Comparison of ENCODE assay signal across 8 cellular contexts in the genomic region with DNA sequence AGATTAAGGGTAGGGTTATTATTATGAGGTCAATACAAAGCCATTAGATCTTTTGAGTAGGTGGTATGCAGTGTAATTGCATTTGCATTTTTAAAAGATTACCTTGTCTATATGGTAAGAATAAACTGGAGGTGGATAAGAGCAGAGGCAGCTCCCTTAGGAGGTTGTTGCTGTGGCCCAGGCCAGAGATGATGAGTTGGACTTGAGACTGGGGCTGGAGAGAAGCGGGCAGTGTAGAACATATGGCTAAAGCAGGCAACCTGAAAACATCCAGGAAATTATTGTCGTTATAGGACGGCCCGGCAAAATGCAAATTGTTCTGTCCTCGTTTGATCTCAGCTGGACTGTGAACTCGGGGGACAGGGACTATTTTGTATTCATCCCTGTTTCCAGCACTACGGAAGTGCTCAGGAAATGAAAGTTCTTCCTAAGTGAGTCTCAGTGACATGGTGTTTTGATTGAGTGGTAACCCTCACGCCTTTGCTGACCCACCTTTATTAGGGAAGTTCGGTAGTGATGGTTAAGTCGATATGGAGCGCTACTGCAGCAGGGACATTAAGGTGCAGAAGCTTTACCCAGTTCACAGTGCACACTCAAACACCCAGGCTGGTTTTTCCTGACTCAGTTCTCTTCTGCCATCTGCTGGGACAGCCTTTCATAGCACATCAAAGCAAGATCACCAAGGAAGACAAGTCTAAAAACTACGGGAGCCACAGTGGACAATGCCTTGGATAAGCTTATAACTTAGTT. TPM values are rescaled to one million over a fixed set of nuclear protein-coding genes. Genes with fewer than 3 reads are reported as not detected.
DNase-seq lines count a peak whose midpoint lies in the region; ATAC-seq and TF ChIP-seq lines count a peak whose summit lies in the region.

No MANE protein-coding gene starts in this region.

- CTCF ChIA-PET in RWPE1 (lab: Yijun Ruan, JAX) = interaction anchor here (0.6 to 2.0 kb wide), 10 partner anchors 16 to 861 kb away, joined by 3 to 23 read pairs (median 3); partner anchors contain the start of genes MAN2A2 and RCCD1

- H3K4me1 ChIP-seq in heart right ventricle = peaks cover 0 to 12% (median 0%) of the 10 kb centered on the region in 9 donors

- POLR2A ChIA-PET in RWPE1 (lab: Yijun Ruan, JAX; ENCODE audit: low non-redundant PET) = no interaction called here

- DNase-seq in EH (ENCODE audit: low read depth) = peak; percentile 71
- DNase-seq in LNCaP clone FGC (ENCODE audit: low read depth) = peak; percentile 45
- peak; percentile 58 for DNase-seq in RWPE1 (ENCODE audit: low spot score)
- DNase-seq in amygdala (lab: John Stamatoyannopoulos, UW) = peak in 44 of 56 donors; percentile 3 to 87 (median 35)
- DNase-seq in heart right ventricle = peak in 1 of 2 donors; percentile 48
- DNase-seq in retinal pigment epithelial cell (ENCODE audit: low read depth) = peak; percentile 11
- no peak for DNase-seq in T1000 (lab: John Stamatoyannopoulos, UW)

- intact Hi-C loops in heart right ventricle (cut with DNase I) = loop anchor here in 7 of 10 donors (1.0 to 10.0 kb wide), 5 partner anchors 85 to 95 kb away; no protein-coding TSS in a partner anchor

- ATAC-seq in GM21619 (IDR thresholded peaks at IDR 0.05; ENCODE audit: unreplicated experiment) (peak; percentile 85), heart right ventricle (peak; percentile 58 to 90 (median 86))

- H3K4me3 ChIP-seq in LNCaP clone FGC (ENCODE audit: low read depth, low read length) (no peak overlapping the region), heart right ventricle (no peak overlapping the region), retinal pigment epithelial cell (ENCODE audit: low read length) (no peak overlapping the region)

- 22 to 24% methylated on average over 12 of the region's 12 CpGs for WGBS in heart right ventricle, 2 donors

- H3K27ac ChIP-seq in RWPE1 = no peak overlapping the region
- H3K27ac ChIP-seq in heart right ventricle = no peak overlapping the region

- peaks cover 0 to 15% (median 6%) of the 10 kb centered on the region in 7 donors for H3K27me3 ChIP-seq in heart right ventricle

- TF ChIP-seq CTCF in LNCaP clone FGC (IDR thresholded peaks at IDR 0.05; ENCODE audit: control insufficient read depth, extremely low read depth, insufficient read depth) (peak; percentile 81), RWPE1 (conservative IDR thresholded peaks at IDR 0.05; ENCODE audit: low read depth) (peak; percentile 91), heart right ventricle (IDR thresholded peaks at IDR 0.05) (peak; percentile 32 to 74 (median 65)), retinal pigment epithelial cell (conservative IDR thresholded peaks at IDR 0.05; ENCODE audit: low read depth, low read length) (peak; percentile 78)

- H3K9me3 ChIP-seq in heart right ventricle = peaks cover 0 to 10% (median 0%) of the 10 kb centered on the region in 11 donors

- no peaks in the 10 kb centered on the region for H3K36me3 ChIP-seq in heart right ventricle

RNA-seq across cellular contexts. Expression of gene VPS33B, which starts 27.2 kb away (rescaled TPM):
- total RNA-seq in heart right ventricle = 10 to 100 TPM in 1 of 10 donors, 1 to 10 TPM in 9; 3.7 to 10.4 (median 5.5) TPM
- 1 to 10 TPM; 7.2 to 8.8 TPM for polyA plus RNA-seq in heart right ventricle

RNA-seq across cellular contexts. Expression of gene SV2B, which starts 50.5 kb away (rescaled TPM):
- total RNA-seq in heart right ventricle = 10 to 100 TPM in 1 of 10 donors, 1 to 10 TPM in 8, under 1 TPM in 1; 0.60 to 15.7 (median 2.1) TPM
- polyA plus RNA-seq in heart right ventricle = under 1 TPM; 0.29 to 0.35 TPM

RNA-seq across cellular contexts. Expression of gene PRC1, which starts 55.2 kb away (rescaled TPM):
- total RNA-seq in heart right ventricle = 10 to 100 TPM in 1 of 10 donors, 1 to 10 TPM in 9; 2.1 to 16.2 (median 4.4) TPM
- 1 to 10 TPM; 4.6 to 4.8 TPM for polyA plus RNA-seq in heart right ventricle
